Comparison of ENCODE assay signal across 24 cellular contexts in genomic region chr6:10618409-10618808, GRCh38.
"Had no signal": no experiment of that assay in that cellular context is flagged by ENCODE, and none has a peak within 500 bp of the region (broad histone marks: within the 10 kb centered on the region; RNA-seq: fewer than 3 reads in every experiment).

No MANE protein-coding gene starts in this region.

- DNase-seq: colonic mucosa; effector memory CD4-positive, alpha-beta T cell; erythroblast; head of caudate nucleus; kidney; mesenchymal stem cell; midbrain; naive thymus-derived CD8-positive, alpha-beta T cell; pancreas; right cardiac atrium; spleen; stimulated activated CD4-positive, alpha-beta T cell treated with anti-CD3 and anti-CD28 coated beads, Interleukin-4, amount 100 ng/mL, for 4 hours; stimulated activated naive CD8-positive, alpha-beta T cell treated with anti-CD3 and anti-CD28 coated beads, Interleukin-15, Interleukin-2, amounts not matched to agents 100 U/mL and 50 U/mL, for 24 hours; substantia nigra; testis; upper lobe of left lung had no signal

- H3K4me3 ChIP-seq: colonic mucosa, hepatocyte, pancreas, skin epidermis, spleen, testis, tibial nerve, upper lobe of left lung had no signal

- H3K9me3 Mint-ChIP-seq: central memory CD8-positive, alpha-beta T cell; stimulated activated memory B cell treated with anti-CD40 and anti-IgM and Interleukin-4, amounts not matched to agents 10 μg/mL and 1 μg/mL and 100 μg/mL, for 72 hours had no signal

- H3K27me3 Mint-ChIP-seq: central memory CD8-positive, alpha-beta T cell; dendritic cell treated with granulocyte-macrophage colony-stimulating factor and Interleukin-4, amounts not matched to agents 40 ng/mL and 50 ng/mL, for 4 days; naive thymus-derived CD8-positive, alpha-beta T cell; stimulated activated memory B cell treated with anti-CD40 and anti-IgM and Interleukin-4, amounts not matched to agents 10 μg/mL and 1 μg/mL and 100 μg/mL, for 72 hours had no signal

- H3K27ac ChIP-seq: colonic mucosa, hepatocyte, neutrophil, pancreas, skin epidermis, spleen, testis, tibial nerve, upper lobe of left lung had no signal

- H3K9me3 ChIP-seq: colonic mucosa, neutrophil, pancreas, testis, upper lobe of left lung had no signal

- H3K4me3 Mint-ChIP-seq: central memory CD8-positive, alpha-beta T cell; dendritic cell treated with granulocyte-macrophage colony-stimulating factor and Interleukin-4, amounts not matched to agents 40 ng/mL and 50 ng/mL, for 4 days; naive thymus-derived CD8-positive, alpha-beta T cell; stimulated activated memory B cell treated with anti-CD40 and anti-IgM and Interleukin-4, amounts not matched to agents 10 μg/mL and 1 μg/mL and 100 μg/mL, for 72 hours had no signal

- H3K36me3 ChIP-seq: colonic mucosa, neutrophil, pancreas, tibial nerve, upper lobe of left lung had no signal

- H3K4me1 ChIP-seq: colonic mucosa, spleen, testis, tibial nerve had no signal

- H3K4me1 Mint-ChIP-seq: central memory CD8-positive, alpha-beta T cell had no signal

- H3K27me3 ChIP-seq: colonic mucosa, hepatocyte, neutrophil, pancreas, spleen, testis, tibial nerve, upper lobe of left lung had no signal

- H3K27ac Mint-ChIP-seq: dendritic cell treated with granulocyte-macrophage colony-stimulating factor and Interleukin-4, amounts not matched to agents 40 ng/mL and 50 ng/mL, for 4 days; stimulated activated memory B cell treated with anti-CD40 and anti-IgM and Interleukin-4, amounts not matched to agents 10 μg/mL and 1 μg/mL and 100 μg/mL, for 72 hours had no signal

- ATAC-seq: left lobe of liver; naive thymus-derived CD8-positive, alpha-beta T cell; pancreas; right cardiac atrium; stimulated activated memory B cell treated with anti-CD40 and anti-IgM and Interleukin-4, amounts not matched to agents 10 μg/mL and 1 μg/mL and 100 μg/mL, for 72 hours; stimulated activated naive CD8-positive, alpha-beta T cell treated with anti-CD3 and anti-CD28 coated beads, Interleukin-15, Interleukin-2, amounts not matched to agents 100 U/mL and 50 U/mL, for 24 hours had no signal
